11 cellular contexts compared by ENCODE assay signal in genomic region chr4:88738146-88738545, GRCh38. TPM values are rescaled to one million over a fixed set of nuclear protein-coding genes. Genes with fewer than 3 reads are reported as not detected.
A peak's percentile ranks its signal among the peaks of the same experiment; 100 is the strongest.
DNase-seq lines count a peak whose midpoint lies in the region; ATAC-seq and TF ChIP-seq lines count a peak whose summit lies in the region.
"Had no signal": no experiment of that assay in that cellular context is flagged by ENCODE, and none has a peak within 500 bp of the region (broad histone marks: within the 10 kb centered on the region; RNA-seq: fewer than 3 reads in every experiment).

No MANE protein-coding gene starts in this region.

- H3K27me3 ChIP-seq in CD4-positive, alpha-beta memory T cell (ENCODE audit: insufficient read depth, low read length), result no peaks in the 10 kb centered on the region
- H3K27me3 ChIP-seq in MM.1S (replicated peaks; ENCODE audit: insufficient read depth, low read length), result no peaks in the 10 kb centered on the region
- H3K27me3 ChIP-seq in gastroesophageal sphincter, result no peaks in the 10 kb centered on the region
- no peaks in the 10 kb centered on the region for H3K27me3 ChIP-seq in rectal smooth muscle tissue (ENCODE audit: control insufficient read depth, insufficient read depth, low read length)
- H3K27me3 ChIP-seq: adrenal gland had no signal

- no peaks in the 10 kb centered on the region for H3K9me3 ChIP-seq in CD4-positive, alpha-beta memory T cell (ENCODE audit: control insufficient read depth in 1 of 2, low read length in 2 of 2)
- no peaks in the 10 kb centered on the region for H3K9me3 ChIP-seq in MM.1S (replicated peaks; ENCODE audit: insufficient read depth, low read length)
- H3K9me3 ChIP-seq in gastroesophageal sphincter, result no peaks in the 10 kb centered on the region
- H3K9me3 ChIP-seq: adrenal gland had no signal

- no peak for DNase-seq in CD4-positive, alpha-beta memory T cell
- DNase-seq in MM.1S (no peak), GM19240 (ENCODE audit: insufficient read length, low spot score) (no peak)
- DNase-seq in activated CD4-positive, alpha-beta T cell treated with anti-CD3 and anti-CD28 coated beads for 36 hours, result no peak
- DNase-seq in stimulated activated CD4-positive, alpha-beta T cell treated with anti-CD3 and anti-CD28 coated beads, Interleukin-4, amount 100 ng/mL, for 24 hours, result no peak

- H3K9me2 ChIP-seq in MM.1S (replicated peaks; ENCODE audit: insufficient read depth, low read length), result no peaks in the 10 kb centered on the region

- no peak overlapping the region for H3K4me3 Mint-ChIP-seq in CD4-positive, alpha-beta memory T cell
- no peak overlapping the region for H3K4me3 Mint-ChIP-seq in activated CD4-positive, alpha-beta T cell treated with anti-CD3 and anti-CD28 coated beads for 36 hours
- H3K4me3 Mint-ChIP-seq: dendritic cell treated with granulocyte-macrophage colony-stimulating factor and Interleukin-4, amounts not matched to agents 40 ng/mL and 50 ng/mL, for 4 days had no signal

- CTCF ChIA-PET in CD4-positive, alpha-beta memory T cell (lab: Charles Lee; ENCODE audit: partially characterized antibody), result interaction anchor here (3.3 kb wide), 1 partner anchor 198 kb away, joined by 10 read pairs; no protein-coding TSS in a partner anchor
- CTCF ChIA-PET in activated CD4-positive, alpha-beta T cell treated with anti-CD3 and anti-CD28 coated beads for 36 hours (lab: Charles Lee), result interaction anchor here (1.4 kb wide), 1 partner anchor 285 kb away, joined by 3 read pairs; no protein-coding TSS in a partner anchor

- H3K4me3 ChIP-seq in CD4-positive, alpha-beta memory T cell (ENCODE audit: low read length in 2 of 2), result no peak overlapping the region
- H3K4me3 ChIP-seq in MM.1S (ENCODE audit: low read length) (no peak overlapping the region), gastroesophageal sphincter (no peak overlapping the region), rectal smooth muscle tissue (ENCODE audit: low read length) (no peak overlapping the region)
- H3K4me3 ChIP-seq: adrenal gland, lung had no signal

- H3F3A ChIP-seq in MM.1S (ENCODE audit: insufficient read depth, low read length), result no peaks in the 10 kb centered on the region

- H3K4me2 ChIP-seq in MM.1S (ENCODE audit: low read depth, low read length), result peak overlapping the region; percentile 46; the same call in 1 of the 2 replicates

- no peaks in the 10 kb centered on the region for H3K27me3 Mint-ChIP-seq in CD4-positive, alpha-beta memory T cell
- no peaks in the 10 kb centered on the region for H3K27me3 Mint-ChIP-seq in activated CD4-positive, alpha-beta T cell treated with anti-CD3 and anti-CD28 coated beads for 36 hours
- H3K27me3 Mint-ChIP-seq: dendritic cell treated with granulocyte-macrophage colony-stimulating factor and Interleukin-4, amounts not matched to agents 40 ng/mL and 50 ng/mL, for 4 days had no signal

- H3K36me3 ChIP-seq in CD4-positive, alpha-beta memory T cell (ENCODE audit: insufficient read depth, low read length), result no peaks in the 10 kb centered on the region
- H3K36me3 ChIP-seq in MM.1S (replicated peaks; ENCODE audit: insufficient read depth, low read length) (no peaks in the 10 kb centered on the region), gastroesophageal sphincter (peaks cover 0 to 16% of the 10 kb centered on the region in 2 donors), rectal smooth muscle tissue (ENCODE audit: control insufficient read depth, insufficient read depth, low read length) (peaks cover 11% of the 10 kb centered on the region)

- ATAC-seq in gastroesophageal sphincter (no peak), GM18517 (IDR thresholded peaks at IDR 0.05; ENCODE audit: unreplicated experiment) (no peak)
- no peak for ATAC-seq in activated CD4-positive, alpha-beta T cell treated with anti-CD3 and anti-CD28 coated beads for 36 hours

- H3K27ac ChIP-seq in CD4-positive, alpha-beta memory T cell (ENCODE audit: low read depth, low read length), result no peak overlapping the region
- peak overlapping the region; percentile 9; the same call in 1 of the 2 replicates for H3K27ac ChIP-seq in MM.1S (ENCODE audit: low read length)
- peak overlapping the region; percentile 68 to 77 (median 75) for H3K27ac ChIP-seq in gastroesophageal sphincter
- H3K27ac ChIP-seq in rectal smooth muscle tissue (ENCODE audit: low read depth, low read length), result peak overlapping the region; percentile 2

- intact Hi-C loops in CD4-positive, alpha-beta memory T cell (cut with micrococcal nuclease), result no loop called here
- intact Hi-C loops in activated CD4-positive, alpha-beta T cell treated with anti-CD3 and anti-CD28 coated beads for 36 hours (cut with DNase I, micrococcal nuclease), result no loop called here

- peaks cover 0 to 2% of the 10 kb centered on the region in 2 donors for H3K36me3 Mint-ChIP-seq in CD4-positive, alpha-beta memory T cell
- no peaks in the 10 kb centered on the region for H3K36me3 Mint-ChIP-seq in activated CD4-positive, alpha-beta T cell treated with anti-CD3 and anti-CD28 coated beads for 36 hours (ENCODE audit: low read depth)

- TF ChIP-seq EP300 in gastroesophageal sphincter (IDR thresholded peaks at IDR 0.05), result no peak

- H3K4me1 ChIP-seq in CD4-positive, alpha-beta memory T cell (ENCODE audit: insufficient read depth, low read length), result peaks cover 6% of the 10 kb centered on the region
- H3K4me1 ChIP-seq in MM.1S (ENCODE audit: low read length), result peaks cover 5% of the 10 kb centered on the region
- peaks cover 15 to 66% (median 20%) of the 10 kb centered on the region in 3 donors for H3K4me1 ChIP-seq in gastroesophageal sphincter
- H3K4me1 ChIP-seq in rectal smooth muscle tissue (ENCODE audit: control insufficient read depth, insufficient read depth, low read length), result peaks cover 5% of the 10 kb centered on the region

- WGBS in gastroesophageal sphincter (ENCODE audit: low coverage in 1 of 2), 2 donors, result 60 to 67% methylated on average over 3 of the region's 4 CpGs

- H3K9ac ChIP-seq in MM.1S (ENCODE audit: low read length), result no peak overlapping the region
- H3K9ac ChIP-seq in rectal smooth muscle tissue (ENCODE audit: low read length), result no peak overlapping the region

- no peaks in the 10 kb centered on the region for H3K9me3 Mint-ChIP-seq in CD4-positive, alpha-beta memory T cell
- no peaks in the 10 kb centered on the region for H3K9me3 Mint-ChIP-seq in activated CD4-positive, alpha-beta T cell treated with anti-CD3 and anti-CD28 coated beads for 36 hours (ENCODE audit: low read depth)
- H3K9me3 Mint-ChIP-seq: dendritic cell treated with granulocyte-macrophage colony-stimulating factor and Interleukin-4, amounts not matched to agents 40 ng/mL and 50 ng/mL, for 4 days had no signal

- no peaks in the 10 kb centered on the region for H4K20me1 ChIP-seq in MM.1S (ENCODE audit: insufficient read depth, low read length)

- TF ChIP-seq POLR2A in gastroesophageal sphincter (IDR thresholded peaks at IDR 0.05), result no peak

- peak overlapping the region in 5 of 7 donors; percentile 11 to 64 (median 33) for H3K27ac Mint-ChIP-seq in CD4-positive, alpha-beta memory T cell
- H3K27ac Mint-ChIP-seq in activated CD4-positive, alpha-beta T cell treated with anti-CD3 and anti-CD28 coated beads for 36 hours, result no peak overlapping the region
- H3K27ac Mint-ChIP-seq: dendritic cell treated with granulocyte-macrophage colony-stimulating factor and Interleukin-4, amounts not matched to agents 40 ng/mL and 50 ng/mL, for 4 days had no signal

- POLR2A ChIA-PET in CD4-positive, alpha-beta memory T cell (lab: Charles Lee; ENCODE audit: partially characterized antibody), result interaction anchor here (1.6 kb wide), 1 partner anchor 9 kb away, joined by 3 read pairs; no protein-coding TSS in a partner anchor
- POLR2A ChIA-PET in activated CD4-positive, alpha-beta T cell treated with anti-CD3 and anti-CD28 coated beads for 36 hours (lab: Charles Lee), result no interaction called here

- H3K79me2 ChIP-seq in MM.1S (ENCODE audit: low read length), result no peaks in the 10 kb centered on the region

- TF ChIP-seq CTCF in MM.1S (IDR thresholded peaks at IDR 0.05; ENCODE audit: low read length) (no peak), gastroesophageal sphincter (IDR thresholded peaks at IDR 0.05) (no peak)

- peaks cover 13 to 32% (median 22%) of the 10 kb centered on the region in 4 donors for H3K4me1 Mint-ChIP-seq in CD4-positive, alpha-beta memory T cell
- peaks cover 18% of the 10 kb centered on the region for H3K4me1 Mint-ChIP-seq in activated CD4-positive, alpha-beta T cell treated with anti-CD3 and anti-CD28 coated beads for 36 hours

- no peak overlapping the region for H2AFZ ChIP-seq in MM.1S (ENCODE audit: low read length)

RNA-seq across cellular contexts. Expression of gene NAP1L5, which starts 40.5 kb away (rescaled TPM):
- total RNA-seq in CD4-positive, alpha-beta memory T cell, result 1 to 10 TPM; 1.2 to 1.6 TPM
- polyA plus RNA-seq in CD4-positive, alpha-beta memory T cell, result 1 to 10 TPM; 3.4 to 3.9 TPM
- 10 to 100 TPM in 2 of 4 donors, 1 to 10 TPM in 2; 4.0 to 13.6 (median 10.3) TPM for total RNA-seq in gastroesophageal sphincter
- 1 to 10 TPM; 4.9 to 5.2 TPM for total RNA-seq in activated CD4-positive, alpha-beta T cell treated with anti-CD3 and anti-CD28 coated beads for 36 hours
